9 cellular contexts compared by ENCODE assay signal in the genomic region with DNA sequence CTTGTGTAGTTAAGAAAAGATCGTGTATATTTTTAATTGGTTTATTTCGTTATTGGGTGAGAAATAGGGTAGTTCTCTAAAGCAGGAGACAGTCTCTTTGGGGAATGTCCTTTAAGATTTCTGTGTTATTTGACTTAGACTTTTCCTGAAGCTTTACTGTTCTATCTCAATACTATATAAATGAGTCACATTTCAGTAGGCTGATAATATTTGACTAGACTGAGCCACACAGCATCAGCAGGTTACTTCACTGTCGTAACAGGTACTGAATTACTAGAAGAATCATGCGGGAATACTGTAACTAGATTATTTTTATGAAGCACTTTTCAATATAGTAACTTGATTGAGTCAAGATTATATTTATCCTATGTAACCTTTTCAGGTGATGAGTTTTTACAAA. TPM values are rescaled to one million over a fixed set of nuclear protein-coding genes. Genes with fewer than 3 reads are reported as not detected.
DNase-seq lines count a peak whose midpoint lies in the region; ATAC-seq and TF ChIP-seq lines count a peak whose summit lies in the region.
"Had no signal": no experiment of that assay in that cellular context is flagged by ENCODE, and none has a peak within 500 bp of the region (broad histone marks: within the 10 kb centered on the region; RNA-seq: fewer than 3 reads in every experiment).

No MANE protein-coding gene starts in this region.

- peaks cover 55% of the 10 kb centered on the region for H3K79me2 ChIP-seq in hepatocyte

- H3K27ac ChIP-seq in hepatocyte: peak overlapping the region; percentile 97

- peak overlapping the region; percentile 87 for H3K4me2 ChIP-seq in hepatocyte

- peak overlapping the region; percentile 88 for H3K27ac Mint-ChIP-seq in activated CD4-positive, alpha-beta T cell treated with anti-CD3 and anti-CD28 coated beads for 36 hours
- H3K27ac Mint-ChIP-seq in T-helper 1 cell treated with Interleukin-12 subunit alpha and Interleukin-12 subunit beta and Interleukin-4 antibody, amounts not matched to agents 30 μg/mL and 1 μg/mL, for 36 hours: no peak overlapping the region
- H3K27ac Mint-ChIP-seq in stimulated activated naive CD8-positive, alpha-beta T cell treated with anti-CD3 and anti-CD28 coated beads, Interleukin-15, amount 100 ng/mL, for 72 hours: no peak overlapping the region

- H3K9me2 ChIP-seq in hepatocyte (replicated peaks; ENCODE audit: insufficient read depth): no peaks in the 10 kb centered on the region

- peak; percentile 17 for ATAC-seq in activated CD4-positive, alpha-beta T cell treated with anti-CD3 and anti-CD28 coated beads for 36 hours
- ATAC-seq in stimulated activated naive CD8-positive, alpha-beta T cell treated with anti-CD3 and anti-CD28 coated beads, Interleukin-15, amount 100 ng/mL, for 72 hours: no peak
- ATAC-seq in HG03025 (IDR thresholded peaks at IDR 0.05; ENCODE audit: low FRiP score, unreplicated experiment): no peak

- TF ChIP-seq CTCF in hepatocyte (IDR thresholded peaks at IDR 0.05; ENCODE audit: poor library complexity): no peak

- H3K27me3 ChIP-seq in hepatocyte: no peaks in the 10 kb centered on the region

- DNase-seq in activated CD4-positive, alpha-beta T cell treated with anti-CD3 and anti-CD28 coated beads for 36 hours: peak; percentile 12
- no peak for DNase-seq in activated CD4-positive, alpha-beta T cell treated with anti-CD3 and anti-CD28 coated beads, Interleukin-2, amount 50 U/mL, for 4 hours
- DNase-seq in hepatocyte (ENCODE audit: low spot score) (peak; percentile 52), NCI-H1105 (lab: John Stamatoyannopoulos, UW) (no peak)
- DNase-seq in stimulated activated naive CD8-positive, alpha-beta T cell treated with anti-CD3 and anti-CD28 coated beads, Interleukin-15, amount 100 ng/mL, for 72 hours: no peak
- DNase-seq in stimulated activated CD4-positive, alpha-beta T cell treated with anti-CD3 and anti-CD28 coated beads, Interleukin-4, amount 100 ng/mL, for 4 hours: no peak
- DNase-seq: NCI-H1930 had no signal

- POLR2A ChIA-PET in activated CD4-positive, alpha-beta T cell treated with anti-CD3 and anti-CD28 coated beads for 36 hours (lab: Charles Lee): no interaction called here

- no peaks in the 10 kb centered on the region for H3K9me3 ChIP-seq in hepatocyte (ENCODE audit: low read depth)

- H3K4me1 ChIP-seq in hepatocyte (ENCODE audit: insufficient read depth): peaks cover 23% of the 10 kb centered on the region

- H4K20me1 ChIP-seq in hepatocyte (ENCODE audit: insufficient read depth, poor library complexity, severe bottlenecking): peaks cover 43% of the 10 kb centered on the region

- intact Hi-C loops in activated CD4-positive, alpha-beta T cell treated with anti-CD3 and anti-CD28 coated beads for 36 hours (cut with DNase I, micrococcal nuclease): loop anchor here (2.0 to 10.0 kb wide), 3 partner anchors 102 to 874 kb away; partner anchors contain the start of genes FAM135A (in 1 of the 2), LMBRD1 (in 1 of the 2) and SDHAF4 (in 1 of the 2)

- H3K4me3 ChIP-seq in hepatocyte: peak overlapping the region; percentile 93

- no peaks in the 10 kb centered on the region for H3K27me3 Mint-ChIP-seq in activated CD4-positive, alpha-beta T cell treated with anti-CD3 and anti-CD28 coated beads for 36 hours
- no peaks in the 10 kb centered on the region for H3K27me3 Mint-ChIP-seq in T-helper 1 cell treated with Interleukin-12 subunit alpha and Interleukin-12 subunit beta and Interleukin-4 antibody, amounts not matched to agents 30 μg/mL and 1 μg/mL, for 36 hours (ENCODE audit: low read depth)
- no peaks in the 10 kb centered on the region for H3K27me3 Mint-ChIP-seq in stimulated activated naive CD8-positive, alpha-beta T cell treated with anti-CD3 and anti-CD28 coated beads, Interleukin-15, amount 100 ng/mL, for 72 hours

- H3K4me1 Mint-ChIP-seq in activated CD4-positive, alpha-beta T cell treated with anti-CD3 and anti-CD28 coated beads for 36 hours: peaks cover 64% of the 10 kb centered on the region
- H3K4me1 Mint-ChIP-seq in T-helper 1 cell treated with Interleukin-12 subunit alpha and Interleukin-12 subunit beta and Interleukin-4 antibody, amounts not matched to agents 30 μg/mL and 1 μg/mL, for 36 hours (ENCODE audit: low read depth): peaks cover 59% of the 10 kb centered on the region
- peaks cover 72% of the 10 kb centered on the region for H3K4me1 Mint-ChIP-seq in stimulated activated naive CD8-positive, alpha-beta T cell treated with anti-CD3 and anti-CD28 coated beads, Interleukin-15, amount 100 ng/mL, for 72 hours

- WGBS in hepatocyte (ENCODE audit: low lambda C conversion rate, missing lambda C conversion rate): 52% methylated on average over 4 of the region's 4 CpGs

- H2AFZ ChIP-seq in hepatocyte: no peak overlapping the region

- H3K9me3 Mint-ChIP-seq in activated CD4-positive, alpha-beta T cell treated with anti-CD3 and anti-CD28 coated beads for 36 hours (ENCODE audit: low read depth): no peaks in the 10 kb centered on the region
- H3K9me3 Mint-ChIP-seq in T-helper 1 cell treated with Interleukin-12 subunit alpha and Interleukin-12 subunit beta and Interleukin-4 antibody, amounts not matched to agents 30 μg/mL and 1 μg/mL, for 36 hours: no peaks in the 10 kb centered on the region
- no peaks in the 10 kb centered on the region for H3K9me3 Mint-ChIP-seq in stimulated activated naive CD8-positive, alpha-beta T cell treated with anti-CD3 and anti-CD28 coated beads, Interleukin-15, amount 100 ng/mL, for 72 hours

- CTCF ChIA-PET in activated CD4-positive, alpha-beta T cell treated with anti-CD3 and anti-CD28 coated beads for 36 hours (lab: Charles Lee): interaction anchor here (2.3 to 10.5 kb wide), 2 partner anchors 18 to 103 kb away, joined by 5 to 63 read pairs; partner anchors contain the start of gene SDHAF4

- peak overlapping the region; percentile 95 for H3K4me3 Mint-ChIP-seq in activated CD4-positive, alpha-beta T cell treated with anti-CD3 and anti-CD28 coated beads for 36 hours
- H3K4me3 Mint-ChIP-seq in T-helper 1 cell treated with Interleukin-12 subunit alpha and Interleukin-12 subunit beta and Interleukin-4 antibody, amounts not matched to agents 30 μg/mL and 1 μg/mL, for 36 hours: peak overlapping the region; percentile 92
- peak overlapping the region; percentile 87 to 96 for H3K4me3 Mint-ChIP-seq in stimulated activated naive CD8-positive, alpha-beta T cell treated with anti-CD3 and anti-CD28 coated beads, Interleukin-15, amount 100 ng/mL, for 72 hours

- peaks cover 7% of the 10 kb centered on the region for H3K36me3 Mint-ChIP-seq in activated CD4-positive, alpha-beta T cell treated with anti-CD3 and anti-CD28 coated beads for 36 hours (ENCODE audit: low read depth)
- H3K36me3 Mint-ChIP-seq in T-helper 1 cell treated with Interleukin-12 subunit alpha and Interleukin-12 subunit beta and Interleukin-4 antibody, amounts not matched to agents 30 μg/mL and 1 μg/mL, for 36 hours (ENCODE audit: low read depth): peaks cover 21% of the 10 kb centered on the region

- H3K36me3 ChIP-seq in hepatocyte (replicated peaks; ENCODE audit: insufficient read depth, low read depth): no peaks in the 10 kb centered on the region

RNA-seq across cellular contexts. Expression of gene SMAP1, which starts 1.4 kb away (rescaled TPM):
- 10 to 100 TPM; 24.8 to 31.5 TPM for total RNA-seq in activated CD4-positive, alpha-beta T cell treated with anti-CD3 and anti-CD28 coated beads for 36 hours
- 42.4 and 43.1 TPM in 2 replicates for total RNA-seq in hepatocyte
- 28.2 TPM in 2 replicates for polyA plus RNA-seq in hepatocyte

Comparison
In these comparisons a context has a peak if more than half of its experiments do, and no peak if none do; other contexts are left out.
1. DNase-seq: peak in activated CD4-positive, alpha-beta T cell treated with anti-CD3 and anti-CD28 coated beads for 36 hours (single experiment) and hepatocyte (single experiment); none in activated CD4-positive, alpha-beta T cell treated with anti-CD3 and anti-CD28 coated beads, Interleukin-2, amount 50 U/mL, for 4 hours (0 of 2), stimulated activated naive CD8-positive, alpha-beta T cell treated with anti-CD3 and anti-CD28 coated beads, Interleukin-15, amount 100 ng/mL, for 72 hours (0 of 2), NCI-H1105 (single experiment) and stimulated activated CD4-positive, alpha-beta T cell treated with anti-CD3 and anti-CD28 coated beads, Interleukin-4, amount 100 ng/mL, for 4 hours (0 of 2).
2. Peak in every context shown above with its lines, with median percentiles within 50 percentile points of each other: H3K4me3 Mint-ChIP-seq.